ENCODE assay signal across 26 cellular contexts in genomic region chrX:69263421-69263820, GRCh38.
"Had no signal": no experiment of that assay in that cellular context is flagged by ENCODE, and none has a peak within 500 bp of the region (broad histone marks: within the 10 kb centered on the region; RNA-seq: fewer than 3 reads in every experiment).

No MANE protein-coding gene starts in this region.

- H3K36me3 ChIP-seq: breast epithelium, Peyer's patch, SJCRH30 had no signal

- H3K27ac ChIP-seq: breast epithelium, Peyer's patch, RWPE1, SJCRH30, VCaP had no signal

- H3K9ac ChIP-seq: SK-N-SH had no signal

- DNase-seq: activated CD4-positive, alpha-beta T cell treated with anti-CD3 and anti-CD28 coated beads for 36 hours; activated CD8-positive, alpha-beta memory T cell treated with anti-CD3 and anti-CD28 coated beads, Interleukin-2, amount 50 U/mL, for 4 hours; activated CD8-positive, alpha-beta T cell treated with anti-CD3 and anti-CD28 coated beads for 36 hours; activated gamma-delta T cell treated with Interleukin-2 at 50 U/mL for 16 hours; activated naive CD4-positive, alpha-beta T cell treated with anti-CD3 and anti-CD28 coated beads, Interleukin-2, amount 10 ng/mL, durations not matched to agents 7 days and 5 days; activated naive CD8-positive, alpha-beta T cell treated with anti-CD3 and anti-CD28 coated beads for 36 hours; activated T-cell treated with anti-CD3 and anti-CD28 coated beads, Interleukin-2, amount 50 U/mL, for 72 hours; caudate nucleus; NCI-H1092; NCI-H1417; NCI-H1930; NCI-H2171; NCI-H2227 treated with DMSO at 0.1 percent for 48 hours; NCI-H446 treated with DMSO at 0.1 percent for 48 hours; NCI-H526; NCI-H774; NK-92 treated with Interleukin-12 subunit alpha and Interleukin-12 subunit beta, amount 100 ng/mL, for 24 hours; Peyer's patch; Right ventricle myocardium superior; SJCRH30; SK-N-SH; T-helper 1 cell had no signal

- H3K9me3 ChIP-seq: breast epithelium, Peyer's patch, SJCRH30, SK-N-SH had no signal

- H3K27ac Mint-ChIP-seq: activated CD4-positive, alpha-beta T cell treated with anti-CD3 and anti-CD28 coated beads for 36 hours; activated CD8-positive, alpha-beta T cell treated with anti-CD3 and anti-CD28 coated beads for 36 hours; activated naive CD4-positive, alpha-beta T cell treated with anti-CD3 and anti-CD28 coated beads, Interleukin-2, amount 10 ng/mL, durations not matched to agents 7 days and 5 days; activated naive CD8-positive, alpha-beta T cell treated with anti-CD3 and anti-CD28 coated beads for 36 hours; activated T-cell treated with anti-CD3 and anti-CD28 coated beads, Interleukin-2, amount 50 U/mL, for 72 hours; activated T-helper 2 cell treated with anti-CD3 and anti-CD28 coated beads, Interferon-gamma antibody, Interleukin-2, Interleukin-4, amounts not matched to agents 10 μg/mL and 5 μg/mL and 100 μg/mL, durations not matched to agents 14 hours and 24 hours and 36 hours had no signal

- H3K4me1 Mint-ChIP-seq: activated naive CD4-positive, alpha-beta T cell treated with anti-CD3 and anti-CD28 coated beads, Interleukin-2, amount 10 ng/mL, durations not matched to agents 7 days and 5 days; activated naive CD8-positive, alpha-beta T cell treated with anti-CD3 and anti-CD28 coated beads for 36 hours had no signal

- H3K4me3 ChIP-seq: breast epithelium, Peyer's patch, SJCRH30 had no signal

- H3K9me3 Mint-ChIP-seq: activated CD8-positive, alpha-beta T cell treated with anti-CD3 and anti-CD28 coated beads for 36 hours; activated naive CD4-positive, alpha-beta T cell treated with anti-CD3 and anti-CD28 coated beads, Interleukin-2, amount 10 ng/mL, durations not matched to agents 7 days and 5 days; activated naive CD8-positive, alpha-beta T cell treated with anti-CD3 and anti-CD28 coated beads for 36 hours; activated T-cell treated with anti-CD3 and anti-CD28 coated beads, Interleukin-2, amount 50 U/mL, for 72 hours; activated T-helper 2 cell treated with anti-CD3 and anti-CD28 coated beads, Interferon-gamma antibody, Interleukin-2, Interleukin-4, amounts not matched to agents 10 μg/mL and 5 μg/mL and 100 μg/mL, durations not matched to agents 14 hours and 24 hours and 36 hours had no signal

- H3K4me1 ChIP-seq: breast epithelium, Peyer's patch, SJCRH30 had no signal

- H3K36me3 Mint-ChIP-seq: activated naive CD4-positive, alpha-beta T cell treated with anti-CD3 and anti-CD28 coated beads, Interleukin-2, amount 10 ng/mL, durations not matched to agents 7 days and 5 days; activated naive CD8-positive, alpha-beta T cell treated with anti-CD3 and anti-CD28 coated beads for 36 hours had no signal

- H3K27me3 ChIP-seq: Peyer's patch, SJCRH30 had no signal

- H3K4me3 Mint-ChIP-seq: activated CD4-positive, alpha-beta T cell treated with anti-CD3 and anti-CD28 coated beads for 36 hours; activated CD8-positive, alpha-beta T cell treated with anti-CD3 and anti-CD28 coated beads for 36 hours; activated naive CD4-positive, alpha-beta T cell treated with anti-CD3 and anti-CD28 coated beads, Interleukin-2, amount 10 ng/mL, durations not matched to agents 7 days and 5 days; activated naive CD8-positive, alpha-beta T cell treated with anti-CD3 and anti-CD28 coated beads for 36 hours; activated T-cell treated with anti-CD3 and anti-CD28 coated beads, Interleukin-2, amount 50 U/mL, for 72 hours had no signal
